8 cellular contexts compared by ENCODE assay signal in the genomic region with DNA sequence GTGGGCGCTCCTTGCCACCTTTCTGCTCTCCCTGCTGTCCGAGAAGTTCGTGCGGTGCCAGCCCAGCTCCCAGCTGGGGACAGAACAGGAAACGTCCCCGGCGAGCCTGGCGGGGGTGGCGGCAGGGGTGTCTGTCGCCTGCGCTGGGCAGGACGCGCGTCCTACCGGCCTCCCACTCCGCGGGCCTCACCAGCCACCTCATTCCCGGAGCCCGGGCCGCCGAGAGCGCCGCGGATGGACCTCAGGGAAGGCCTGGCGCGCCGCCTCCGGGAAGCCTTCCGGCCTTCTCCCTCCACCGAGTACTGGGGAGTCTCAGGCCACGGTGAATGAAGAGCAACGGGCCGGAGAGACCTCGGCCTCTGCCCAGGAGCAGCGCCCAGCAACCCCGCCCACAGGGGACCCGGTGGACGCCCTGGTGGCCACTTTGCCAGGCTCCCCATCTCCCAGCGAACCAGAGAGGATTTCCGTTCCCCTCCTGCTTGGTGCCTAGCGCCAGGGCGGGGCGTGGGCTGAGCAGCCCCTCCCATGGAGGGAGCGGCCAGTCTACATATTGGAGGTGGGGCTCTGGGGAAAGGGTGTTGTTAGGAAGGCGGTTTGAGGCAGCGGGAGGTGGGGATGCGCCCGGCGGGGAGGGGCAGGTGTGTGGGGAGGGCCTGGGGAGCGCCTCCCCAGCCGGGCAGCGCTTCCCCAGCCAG. TPM values are rescaled to one million over a fixed set of nuclear protein-coding genes. Genes with fewer than 3 reads are reported as not detected.
DNase-seq lines count a peak whose midpoint lies in the region; ATAC-seq and TF ChIP-seq lines count a peak whose summit lies in the region.

No MANE protein-coding gene starts in this region.

- peak overlapping the region; percentile 68 for H3K4me3 Mint-ChIP-seq in progenitor cell of endocrine pancreas (ENCODE audit: low read depth)

- DNase-seq in DND-41 = peak; percentile 95
- peak; percentile 74 for DNase-seq in GM23248
- DNase-seq in LNCaP clone FGC (ENCODE audit: low read depth) = peak; percentile 83
- DNase-seq in SW 1271 (lab: John Stamatoyannopoulos, UW) = peak; percentile 70 to 90
- peak; percentile 89 for DNase-seq in left cardiac atrium
- DNase-seq in progenitor cell of endocrine pancreas (ENCODE audit: low spot score, unreplicated experiment) = peak; percentile 47
- DNase-seq in uterus = peak; percentile 72 to 77

- WGBS in GM23248 (ENCODE audit: low coverage in 1 of 2, low lambda C conversion rate in 2 of 2, missing lambda C conversion rate in 2 of 2), 2 experiments = 2% methylated on average over 33 to 35 of the region's 52 CpGs
- WGBS in adipose tissue, 3 donors = 1 to 4% (median 1%) methylated on average over 45 to 52 of the region's 52 CpGs

- TF ChIP-seq POLR2A in uterus (IDR thresholded peaks at IDR 0.05) = peak; percentile 38 to 52

- intact Hi-C loops in left cardiac atrium (cut with DNase I) = no loop called here
- intact Hi-C loops in uterus (cut with DNase I; ENCODE audit: low total_unique reads) = loop anchor here (5.0 kb wide), 1 partner anchor 134 kb away; the partner anchor contains the start of gene PEX10

- in situ Hi-C loops in GM23248 (cut with MboI) = loop anchor here (10.0 kb wide), 1 partner anchor 132 kb away; the partner anchor contains the start of gene PEX10

- peaks cover 17% of the 10 kb centered on the region for H4K20me1 ChIP-seq in DND-41 (ENCODE audit: insufficient read depth, low read length)
- H4K20me1 ChIP-seq in GM23248 (ENCODE audit: insufficient read depth) = no peaks in the 10 kb centered on the region

- H3K9me3 ChIP-seq in DND-41 (ENCODE audit: insufficient read depth, low read length, severe bottlenecking) (no peaks in the 10 kb centered on the region), GM23248 (ENCODE audit: low read depth) (no peaks in the 10 kb centered on the region), uterus (no peaks in the 10 kb centered on the region)

- TF ChIP-seq CTCF in DND-41 (IDR thresholded peaks at IDR 0.05; ENCODE audit: borderline replicate concordance, extremely low read depth, low read length, poor library complexity, severe bottlenecking) (peak; percentile 18), LNCaP clone FGC (IDR thresholded peaks at IDR 0.05; ENCODE audit: control insufficient read depth, extremely low read depth, insufficient read depth) (no peak), progenitor cell of endocrine pancreas (IDR thresholded peaks at IDR 0.05; ENCODE audit: unreplicated experiment) (peak; percentile 36), uterus (IDR thresholded peaks at IDR 0.05) (peak in 1 of 4 experiments; percentile 27)

- no peaks in the 10 kb centered on the region for H3K27me3 Mint-ChIP-seq in progenitor cell of endocrine pancreas

- no peak overlapping the region for H3K27ac Mint-ChIP-seq in progenitor cell of endocrine pancreas

- peaks cover 6% of the 10 kb centered on the region; the same call in 1 of the 2 replicates for H3K79me2 ChIP-seq in DND-41 (ENCODE audit: insufficient read depth, low read length)
- no peaks in the 10 kb centered on the region for H3K79me2 ChIP-seq in GM23248 (ENCODE audit: insufficient read depth)

- no peaks in the 10 kb centered on the region for H3K36me3 Mint-ChIP-seq in progenitor cell of endocrine pancreas (ENCODE audit: insufficient read depth)

- no peaks in the 10 kb centered on the region for H3K9me2 ChIP-seq in GM23248 (ENCODE audit: insufficient read depth)

- H2AFZ ChIP-seq in DND-41 (ENCODE audit: low read depth, low read length) (peak overlapping the region; percentile 60), GM23248 (peak overlapping the region; percentile 75)

- H3K4me1 ChIP-seq in DND-41 (ENCODE audit: insufficient read depth, low read length) (peaks cover 48% of the 10 kb centered on the region), GM23248 (ENCODE audit: insufficient read depth) (peaks cover 10% of the 10 kb centered on the region), uterus (peaks cover 0 to 24% of the 10 kb centered on the region in 2 donors)

- no peaks in the 10 kb centered on the region for H3K27me3 ChIP-seq in DND-41 (ENCODE audit: insufficient read depth, low read length, poor library complexity)
- H3K27me3 ChIP-seq in GM23248 (replicated peaks; ENCODE audit: insufficient read depth) = no peaks in the 10 kb centered on the region
- H3K27me3 ChIP-seq in uterus = no peaks in the 10 kb centered on the region

- H3K36me3 ChIP-seq in DND-41 (ENCODE audit: insufficient read depth, low read length) (no peaks in the 10 kb centered on the region), GM23248 (ENCODE audit: low read depth) (no peaks in the 10 kb centered on the region), uterus (no peaks in the 10 kb centered on the region)

- peaks cover 4% of the 10 kb centered on the region; the same call in 1 of the 2 replicates for H3F3A ChIP-seq in GM23248 (ENCODE audit: insufficient read depth)

- ATAC-seq in DND-41 (ENCODE audit: insufficient read depth, low read depth) = peak; percentile 70
- peak; percentile 68 to 84 for ATAC-seq in left cardiac atrium

- H3K9me3 Mint-ChIP-seq in progenitor cell of endocrine pancreas (ENCODE audit: low read depth) = no peaks in the 10 kb centered on the region

- H3K9ac ChIP-seq in DND-41 (ENCODE audit: low read depth, low read length) (peak overlapping the region; percentile 71), GM23248 (peak overlapping the region; percentile 66)

- H3K27ac ChIP-seq in DND-41 (ENCODE audit: low read length) (peak overlapping the region; percentile 94), GM23248 (no peak overlapping the region), adipose tissue (ENCODE audit: low read depth, low read length) (peak overlapping the region; percentile 8), uterus (peak overlapping the region; percentile 85 to 95)

- H3K4me3 ChIP-seq in DND-41 (ENCODE audit: low read depth in 1 of 2, low read length in 2 of 2) (peak overlapping the region; percentile 41 to 64), GM23248 (peak overlapping the region; percentile 68), LNCaP clone FGC (ENCODE audit: low read depth, low read length) (peak overlapping the region; percentile 70), uterus (peak overlapping the region; percentile 26 to 28)

- peaks cover 14% of the 10 kb centered on the region for H3K4me1 Mint-ChIP-seq in progenitor cell of endocrine pancreas (ENCODE audit: low read depth)

- H3K4me2 ChIP-seq in DND-41 (ENCODE audit: insufficient read depth, low read length) = peak overlapping the region; percentile 80
- peak overlapping the region; percentile 54 for H3K4me2 ChIP-seq in GM23248 (ENCODE audit: unreplicated experiment)

RNA-seq across cellular contexts. Expression of gene TNFRSF14, which starts 9.5 kb away (rescaled TPM):
- total RNA-seq in GM23248 (2014; rRNA removed; shearing (Covaris generic)) = 4.7 and 13.3 TPM in 2 replicates
- polyA plus RNA-seq in GM23248 (2016; fragmentation: Nextera tagmentation; extraction: Ambion mirVana) (7.8 and 7.9 TPM in 2 replicates), adipose tissue (10 to 100 TPM; 21.8 to 92.2 (median 46.4) TPM)
- total RNA-seq in left cardiac atrium (10 to 100 TPM; 21.6 to 22.6 TPM), progenitor cell of endocrine pancreas (0.41 and 0.75 TPM in 2 replicates), uterus (100 to 1,000 TPM in 1 of 4 donors, 10 to 100 TPM in 3; 17.5 to 102 (median 47.7) TPM)

RNA-seq across cellular contexts. Expression of gene HES5, which starts 16.6 kb away (rescaled TPM):
- total RNA-seq in GM23248 (2014; rRNA removed; shearing (Covaris generic)) = 1.1 TPM in 1 of 2 replicates, not detected in the other
- polyA plus RNA-seq in GM23248 (2016; fragmentation: Nextera tagmentation; extraction: Ambion mirVana) (not detected in 2 replicates), adipose tissue (under 1 TPM in 2 of 3 donors, not detected in 1; 0.10 to 0.15 TPM)
- total RNA-seq in left cardiac atrium (under 1 TPM; 0.91 to 0.99 TPM), progenitor cell of endocrine pancreas (0.36 TPM in 1 of 2 replicates, not detected in the other), uterus (1 to 10 TPM in 2 of 4 donors, under 1 TPM in 1, not detected in 1; 0.34 to 2.8 (median 1.8) TPM)

RNA-seq across cellular contexts. Expression of gene PANK4, which starts 20.3 kb away (rescaled TPM):
- 29.7 and 35.5 TPM in 2 replicates for total RNA-seq in GM23248 (2014; rRNA removed; shearing (Covaris generic))
- polyA plus RNA-seq in GM23248 (2016; fragmentation: Nextera tagmentation; extraction: Ambion mirVana) (15.5 and 18.0 TPM in 2 replicates), adipose tissue (10 to 100 TPM in 2 of 3 donors, 1 to 10 TPM in 1; 8.9 to 14.5 (median 10.8) TPM)
- total RNA-seq in left cardiac atrium (10 to 100 TPM; 37.5 to 40.6 TPM), progenitor cell of endocrine pancreas (42.5 and 45.4 TPM in 2 replicates), uterus (10 to 100 TPM; 29.2 to 43.9 (median 33.6) TPM)

RNA-seq across cellular contexts. Expression of gene PRXL2B, which starts 39.9 kb away (rescaled TPM):
- total RNA-seq in GM23248 (2014; rRNA removed; shearing (Covaris generic)) = 8.5 and 11.3 TPM in 2 replicates
- polyA plus RNA-seq in GM23248 (2016; fragmentation: Nextera tagmentation; extraction: Ambion mirVana) (12.4 and 13.5 TPM in 2 replicates), adipose tissue (1 to 10 TPM; 6.5 to 9.8 (median 8.5) TPM)
- total RNA-seq in left cardiac atrium (10 to 100 TPM; 10.8 to 14.1 TPM), progenitor cell of endocrine pancreas (32.0 and 36.4 TPM in 2 replicates), uterus (10 to 100 TPM in 2 of 4 donors, 1 to 10 TPM in 1, under 1 TPM in 1; 0.51 to 20.5 (median 13.2) TPM)
